In genomic region chr3:71456826-71457225, GRCh38 we compare ENCODE assay signal across 16 cellular contexts.
A peak's percentile ranks its signal among the peaks of the same experiment; 100 is the strongest.
DNase-seq lines count a peak whose midpoint lies in the region; ATAC-seq and TF ChIP-seq lines count a peak whose summit lies in the region.
"Had no signal": no experiment of that assay in that cellular context is flagged by ENCODE, and none has a peak within 500 bp of the region (broad histone marks: within the 10 kb centered on the region; RNA-seq: fewer than 3 reads in every experiment).

No MANE protein-coding gene starts in this region.

- CTCF ChIA-PET in mammary epithelial cell (lab: Charles Lee; ENCODE audit: low non-redundant PET) = no interaction called here
- CTCF ChIA-PET in activated CD4-positive, alpha-beta memory T cell treated with anti-CD3 and anti-CD28 coated beads for 36 hours (lab: Charles Lee) = no interaction called here

- H2AFZ ChIP-seq in mammary epithelial cell (ENCODE audit: low read depth, low read length) = no peak overlapping the region

- no peaks in the 10 kb centered on the region for H3K27me3 Mint-ChIP-seq in activated CD4-positive, alpha-beta memory T cell treated with anti-CD3 and anti-CD28 coated beads for 36 hours
- H3K27me3 Mint-ChIP-seq in memory B cell = no peaks in the 10 kb centered on the region

- H3K4me1 Mint-ChIP-seq in activated CD4-positive, alpha-beta memory T cell treated with anti-CD3 and anti-CD28 coated beads for 36 hours (ENCODE audit: low read depth) = peaks cover 93% of the 10 kb centered on the region
- H3K4me1 Mint-ChIP-seq in memory B cell = peaks cover 40% of the 10 kb centered on the region

- intact Hi-C loops in mammary epithelial cell (cut with micrococcal nuclease) = no loop called here
- intact Hi-C loops in breast epithelium (cut with DNase I; ENCODE audit: low total_unique reads) = no loop called here
- intact Hi-C loops in activated CD4-positive, alpha-beta memory T cell treated with anti-CD3 and anti-CD28 coated beads for 36 hours (cut with micrococcal nuclease) = no loop called here
- intact Hi-C loops in posterior vena cava (cut with DNase I) = no loop called here

- no peak for ATAC-seq in memory B cell (ENCODE audit: low read depth)
- ATAC-seq: left colon, WTC11 had no signal

- H3K4me3 ChIP-seq in mammary epithelial cell (replicated peaks in 1 of 3; ENCODE audit: insufficient read depth in 1 of 3, low read depth in 2 of 3, low read length in 3 of 3) (no peak overlapping the region), breast epithelium (no peak overlapping the region)
- H3K4me3 ChIP-seq: smooth muscle cell, stomach had no signal

- DNase-seq in mammary epithelial cell = no peak
- no peak for DNase-seq in breast epithelium (ENCODE audit: low spot score in 2 of 2)
- no peak for DNase-seq in activated CD4-positive, alpha-beta memory T cell treated with anti-CD3 and anti-CD28 coated beads for 36 hours
- no peak for DNase-seq in memory B cell (ENCODE audit: low spot score in 2 of 2)
- DNase-seq in SHP77 treated with DMSO at 0.1 percent for 48 hours (lab: John Stamatoyannopoulos, UW) = no peak
- DNase-seq in ureter (ENCODE audit: low spot score) = no peak
- DNase-seq in iPS-NIHi7 (ENCODE audit: extremely low spot score) = no peak
- DNase-seq in posterior vena cava (ENCODE audit: low spot score) = no peak
- DNase-seq: brain microvascular endothelial cell, DMS153, left colon, NCI-H1048, posterior cingulate gyrus, stomach had no signal

- H3K9ac ChIP-seq in mammary epithelial cell (ENCODE audit: insufficient read depth, low read length) = no peak overlapping the region

- POLR2A ChIA-PET in activated CD4-positive, alpha-beta memory T cell treated with anti-CD3 and anti-CD28 coated beads for 36 hours (lab: Charles Lee) = interaction anchor here (1.6 to 2.3 kb wide), 2 partner anchors 35 kb away, joined by 5 to 8 read pairs; no protein-coding TSS in a partner anchor

- peak overlapping the region; percentile 90 for H3K27ac Mint-ChIP-seq in activated CD4-positive, alpha-beta memory T cell treated with anti-CD3 and anti-CD28 coated beads for 36 hours
- peak overlapping the region; percentile 62 for H3K27ac Mint-ChIP-seq in memory B cell

- H3K4me2 ChIP-seq in mammary epithelial cell (ENCODE audit: insufficient read depth, low read depth, low read length) = peak overlapping the region; percentile 85

- H3K9me3 Mint-ChIP-seq in activated CD4-positive, alpha-beta memory T cell treated with anti-CD3 and anti-CD28 coated beads for 36 hours = no peaks in the 10 kb centered on the region
- no peaks in the 10 kb centered on the region for H3K9me3 Mint-ChIP-seq in memory B cell
- H3K9me3 Mint-ChIP-seq: WTC11 had no signal

- H3K27ac ChIP-seq in mammary epithelial cell (ENCODE audit: insufficient read depth, low read depth, low read length) = no peak overlapping the region
- H3K27ac ChIP-seq in breast epithelium = peak overlapping the region in 1 of 2 donors; percentile 25
- H3K27ac ChIP-seq: brain microvascular endothelial cell had no signal

- BruUV-seq in mammary epithelial cell (replicated peaks; lab: Mats Ljungman, UMichigan) = no TSS peak

- TF ChIP-seq POLR2A in breast epithelium (IDR thresholded peaks at IDR 0.05) = no peak

- dilution Hi-C loops in mammary epithelial cell (cut with HindIII; ENCODE audit: low sequenced_read_pairs) = no loop called here

- no peaks in the 10 kb centered on the region for H4K20me1 ChIP-seq in mammary epithelial cell (ENCODE audit: insufficient read depth, low read length)

- TF ChIP-seq CTCF in mammary epithelial cell (conservative IDR thresholded peaks at IDR 0.05 in 1 of 2, IDR thresholded peaks at IDR 0.05 in 1 of 2; ENCODE audit: extremely low read depth in 1 of 2, insufficient read depth in 1 of 2, low read depth in 1 of 2, low read length in 2 of 2) = no peak
- no peak for TF ChIP-seq CTCF in breast epithelium (IDR thresholded peaks at IDR 0.05)

- H3K4me1 ChIP-seq in mammary epithelial cell (ENCODE audit: insufficient read depth, low read length) (peaks cover 12% of the 10 kb centered on the region), breast epithelium (peaks cover 0 to 3% of the 10 kb centered on the region in 2 donors)

- no peaks in the 10 kb centered on the region for H3K27me3 ChIP-seq in mammary epithelial cell (ENCODE audit: insufficient read depth, low read length)
- H3K27me3 ChIP-seq in breast epithelium = no peaks in the 10 kb centered on the region
- H3K27me3 ChIP-seq: brain microvascular endothelial cell, stomach had no signal

- H3K4me3 Mint-ChIP-seq in activated CD4-positive, alpha-beta memory T cell treated with anti-CD3 and anti-CD28 coated beads for 36 hours = peak overlapping the region; percentile 71
- no peak overlapping the region for H3K4me3 Mint-ChIP-seq in memory B cell
- H3K4me3 Mint-ChIP-seq: WTC11 had no signal

- no peaks in the 10 kb centered on the region for H3K79me2 ChIP-seq in mammary epithelial cell (ENCODE audit: insufficient read depth, low read length)

- in situ Hi-C loops in mammary epithelial cell (cut with MboI; ENCODE audit: low sequenced_read_pairs in 2 of 2) = no loop called here

- WGBS in mammary epithelial cell (ENCODE audit: low coverage, missing lambda C conversion rate) = 85% methylated on average over 1 of the region's 1 CpG

- H3K36me3 ChIP-seq in mammary epithelial cell (ENCODE audit: insufficient read depth, low read length) (no peaks in the 10 kb centered on the region), breast epithelium (no peaks in the 10 kb centered on the region)
- H3K36me3 ChIP-seq: brain microvascular endothelial cell, stomach had no signal

- H3K9me3 ChIP-seq in mammary epithelial cell (replicated peaks; ENCODE audit: insufficient read depth, low read length) = no peaks in the 10 kb centered on the region
- H3K9me3 ChIP-seq in breast epithelium = no peaks in the 10 kb centered on the region
- H3K9me3 ChIP-seq: stomach had no signal

- H3K36me3 Mint-ChIP-seq in activated CD4-positive, alpha-beta memory T cell treated with anti-CD3 and anti-CD28 coated beads for 36 hours = peaks cover 5% of the 10 kb centered on the region
- H3K36me3 Mint-ChIP-seq in memory B cell = no peaks in the 10 kb centered on the region
- H3K36me3 Mint-ChIP-seq: WTC11 had no signal
